ENCODE assay signal across 15 cellular contexts in genomic region chr15:66405007-66405406, GRCh38. TPM values are rescaled to one million over a fixed set of nuclear protein-coding genes. Genes with fewer than 3 reads are reported as not detected.
DNase-seq lines count a peak whose midpoint lies in the region; ATAC-seq and TF ChIP-seq lines count a peak whose summit lies in the region.
"Had no signal": no experiment of that assay in that cellular context is flagged by ENCODE, and none has a peak within 500 bp of the region (broad histone marks: within the 10 kb centered on the region; RNA-seq: fewer than 3 reads in every experiment).

No MANE protein-coding gene starts in this region.

- peak overlapping the region; percentile 34 for H3K4me3 Mint-ChIP-seq in activated naive CD8-positive, alpha-beta T cell treated with anti-CD3 and anti-CD28 coated beads, Interleukin-2, amount 50 U/mL, for 24 hours
- H3K4me3 Mint-ChIP-seq: type B pancreatic cell had no signal

- H3K36me3 ChIP-seq in left lung = no peaks in the 10 kb centered on the region
- no peaks in the 10 kb centered on the region for H3K36me3 ChIP-seq in upper lobe of right lung

- no peak overlapping the region for H3K27ac Mint-ChIP-seq in activated naive CD8-positive, alpha-beta T cell treated with anti-CD3 and anti-CD28 coated beads, Interleukin-2, amount 50 U/mL, for 24 hours
- H3K27ac Mint-ChIP-seq: type B pancreatic cell had no signal

- no peaks in the 10 kb centered on the region for H3K27me3 Mint-ChIP-seq in activated naive CD8-positive, alpha-beta T cell treated with anti-CD3 and anti-CD28 coated beads, Interleukin-2, amount 50 U/mL, for 24 hours
- H3K27me3 Mint-ChIP-seq: type B pancreatic cell had no signal

- peak overlapping the region; percentile 65 to 67 for H3K27ac ChIP-seq in left lung
- H3K27ac ChIP-seq in upper lobe of right lung = peak overlapping the region; percentile 51

- H3K4me3 ChIP-seq in left lung = no peak overlapping the region
- no peak overlapping the region for H3K4me3 ChIP-seq in upper lobe of right lung

- intact Hi-C loops in Right ventricle myocardium inferior (cut with DNase I) (no loop called here), left cardiac atrium (cut with DNase I) (no loop called here), left lung (cut with DNase I) (no loop called here), upper lobe of right lung (cut with DNase I) (no loop called here)

- ATAC-seq in Right ventricle myocardium inferior (peak; percentile 79), left cardiac atrium (no peak), left lung (peak; percentile 54), upper lobe of right lung (peak; percentile 48), SK-N-SH treated with all-trans-retinoic acid at 6 μM for 48 hours (no peak)
- ATAC-seq in activated naive CD8-positive, alpha-beta T cell treated with anti-CD3 and anti-CD28 coated beads, Interleukin-2, amount 50 U/mL, for 24 hours = no peak

- no peaks in the 10 kb centered on the region for H3K9me3 Mint-ChIP-seq in activated naive CD8-positive, alpha-beta T cell treated with anti-CD3 and anti-CD28 coated beads, Interleukin-2, amount 50 U/mL, for 24 hours
- H3K9me3 Mint-ChIP-seq: type B pancreatic cell had no signal

- peaks cover 91% of the 10 kb centered on the region for H3K4me1 Mint-ChIP-seq in activated naive CD8-positive, alpha-beta T cell treated with anti-CD3 and anti-CD28 coated beads, Interleukin-2, amount 50 U/mL, for 24 hours

- H3K27me3 ChIP-seq in left lung (no peaks in the 10 kb centered on the region), upper lobe of right lung (no peaks in the 10 kb centered on the region)

- DNase-seq in Right ventricle myocardium inferior (ENCODE audit: missing footprints) = no peak
- DNase-seq in left cardiac atrium = no peak
- DNase-seq in activated naive CD8-positive, alpha-beta T cell treated with anti-CD3 and anti-CD28 coated beads, Interleukin-2, amount 50 U/mL, for 24 hours = no peak
- no peak for DNase-seq in left lung
- no peak for DNase-seq in upper lobe of right lung
- DNase-seq in NAMALWA (ENCODE audit: low spot score) = no peak
- no peak for DNase-seq in SIG-M5 treated with dmso at 0.1 percent for 504 hours (lab: John Stamatoyannopoulos, UW; ENCODE audit: unreplicated experiment)
- DNase-seq: ACHN; anterior cingulate cortex; DMS 273 treated with DMSO at 0.1 percent for 48 hours; NCI-H2107; SIG-M5; stimulated activated CD4-positive, alpha-beta T cell treated with anti-CD3 and anti-CD28 coated beads, Interleukin-15, amount 100 ng/mL, for 24 hours had no signal

- TF ChIP-seq CTCF in left lung (IDR thresholded peaks at IDR 0.05) (no peak), upper lobe of right lung (IDR thresholded peaks at IDR 0.05) (no peak)

- peaks cover 16 to 100% of the 10 kb centered on the region in 2 donors for H3K4me1 ChIP-seq in left lung
- peaks cover 32% of the 10 kb centered on the region for H3K4me1 ChIP-seq in upper lobe of right lung

- H3K9me3 ChIP-seq in left lung (no peaks in the 10 kb centered on the region), upper lobe of right lung (no peaks in the 10 kb centered on the region)

- peaks cover 31% of the 10 kb centered on the region for H3K36me3 Mint-ChIP-seq in activated naive CD8-positive, alpha-beta T cell treated with anti-CD3 and anti-CD28 coated beads, Interleukin-2, amount 50 U/mL, for 24 hours (ENCODE audit: low read depth)

TF ChIP-seq in SK-N-SH treated with all-trans-retinoic acid at 6 μM for 48 hours, 23 proteins besides CTCF, POLR2A, EP300 and RAD21:
- no peak for TF ChIP-seq OSR1 (CRISPR knock-in tag; IDR thresholded peaks at IDR 0.05)
TF ChIP-seq in SK-N-SH treated with all-trans-retinoic acid at 6 μM for 48 hours: peak in this region for 0.

RNA-seq across cellular contexts. Expression of gene MAP2K1, which starts 18.3 kb away (rescaled TPM):
- total RNA-seq in Right ventricle myocardium inferior = 47.3 TPM
- 10 to 100 TPM; 40.3 to 52.3 TPM for total RNA-seq in left cardiac atrium
- total RNA-seq in left lung = 10 to 100 TPM; 59.3 to 60.4 TPM
- 44.5 TPM for total RNA-seq in upper lobe of right lung

RNA-seq across cellular contexts. Expression of gene TIPIN, which starts 48.5 kb away (rescaled TPM):
- total RNA-seq in Right ventricle myocardium inferior (2.8 TPM), left cardiac atrium (1 to 10 TPM; 4.3 to 6.1 TPM), left lung (10 to 100 TPM in 1 of 2 donors, 1 to 10 TPM in 1; 7.1 to 11.1 TPM), upper lobe of right lung (4.6 TPM)

Comparison
In these comparisons a context has a peak if more than half of its experiments do, and no peak if none do; other contexts are left out.
1. ATAC-seq: peak in Right ventricle myocardium inferior (single experiment), left lung (single experiment) and upper lobe of right lung (single experiment); none in left cardiac atrium (0 of 2), activated naive CD8-positive, alpha-beta T cell treated with anti-CD3 and anti-CD28 coated beads, Interleukin-2, amount 50 U/mL, for 24 hours (single experiment) and SK-N-SH treated with all-trans-retinoic acid at 6 μM for 48 hours (single experiment).